22 cellular contexts compared by ENCODE assay signal in the genomic region with DNA sequence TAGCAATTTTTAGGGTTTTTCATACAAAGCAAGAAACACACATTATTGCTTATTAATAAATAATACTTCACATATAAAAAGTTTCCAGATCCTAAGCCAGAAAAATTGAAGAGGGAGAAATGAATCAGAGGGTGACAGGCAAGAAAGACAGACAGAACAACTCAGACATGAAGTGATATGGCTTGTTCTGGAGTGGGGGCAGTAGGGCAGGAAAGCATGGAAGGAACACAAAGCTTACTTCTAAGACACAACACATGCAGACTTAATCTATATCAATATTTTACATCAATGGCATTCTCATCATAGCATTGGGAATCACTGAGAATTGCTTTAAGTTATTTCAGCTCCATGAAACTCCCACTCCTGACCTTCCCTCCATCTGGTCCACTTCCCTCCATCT.
"Had no signal": no experiment of that assay in that cellular context is flagged by ENCODE, and none has a peak within 500 bp of the region (broad histone marks: within the 10 kb centered on the region; RNA-seq: fewer than 3 reads in every experiment).

No MANE protein-coding gene starts in this region.

- H3K4me1 ChIP-seq: lower lobe of right lung, thyroid gland, vagina had no signal

- H3K9me3 Mint-ChIP-seq: natural killer cell; stimulated activated effector memory CD8-positive, alpha-beta T cell treated with anti-CD3 and anti-CD28 coated beads, Interleukin-12 subunit alpha, Interleukin-12 subunit beta, amount 100 ng/mL, for 72 hours had no signal

- FAIRE-seq: endometrium, frontal cortex, keratinocyte had no signal

- DNase-seq: effector memory CD4-positive, alpha-beta T cell; head of caudate nucleus; left ventricle myocardium superior; lower lobe of right lung; natural killer cell; occipital lobe; ovary; posterior cingulate gyrus; psoas muscle; right cardiac atrium; sigmoid colon; stimulated activated CD4-positive, alpha-beta T cell treated with anti-CD3 and anti-CD28 coated beads, Interleukin-2, amount 100 ng/mL, for 24 hours; stimulated activated CD4-positive, alpha-beta T cell treated with anti-CD3 and anti-CD28 coated beads, Interleukin-4, amount 100 ng/mL, for 24 hours; stimulated activated naive CD4-positive, alpha-beta T cell treated with Interleukin-2 at 50 U/mL for 16 hours; stomach; thyroid gland; trophoblast cell had no signal

- H3K27ac Mint-ChIP-seq: stimulated activated effector memory CD8-positive, alpha-beta T cell treated with anti-CD3 and anti-CD28 coated beads, Interleukin-12 subunit alpha, Interleukin-12 subunit beta, amount 100 ng/mL, for 72 hours had no signal

- H3K27ac ChIP-seq: lower lobe of right lung, ovary, psoas muscle, sigmoid colon, stomach, thyroid gland, vagina had no signal

- H3K27me3 ChIP-seq: ovary, sigmoid colon, stomach, thyroid gland, vagina had no signal

- H3K4me3 Mint-ChIP-seq: natural killer cell; stimulated activated effector memory CD8-positive, alpha-beta T cell treated with anti-CD3 and anti-CD28 coated beads, Interleukin-12 subunit alpha, Interleukin-12 subunit beta, amount 100 ng/mL, for 72 hours had no signal

- H3K36me3 Mint-ChIP-seq: natural killer cell; stimulated activated effector memory CD8-positive, alpha-beta T cell treated with anti-CD3 and anti-CD28 coated beads, Interleukin-12 subunit alpha, Interleukin-12 subunit beta, amount 100 ng/mL, for 72 hours had no signal

- H3K4me3 ChIP-seq: lower lobe of right lung, ovary, psoas muscle, sigmoid colon, stomach, thyroid gland, vagina had no signal

- H3K9me3 ChIP-seq: lower lobe of right lung, ovary, psoas muscle, sigmoid colon, stomach, thyroid gland, vagina had no signal

- H3K36me3 ChIP-seq: lower lobe of right lung, ovary, sigmoid colon, stomach, thyroid gland, vagina had no signal

- ATAC-seq: left ventricle myocardium superior; lower lobe of right lung; natural killer cell; psoas muscle; right cardiac atrium; stimulated activated effector memory CD8-positive, alpha-beta T cell treated with anti-CD3 and anti-CD28 coated beads, Interleukin-12 subunit alpha, Interleukin-12 subunit beta, amount 100 ng/mL, for 72 hours had no signal
